In genomic region chr10:89915970-89916369, GRCh38 we compare ENCODE assay signal across 26 cellular contexts.
"Had no signal": no experiment of that assay in that cellular context is flagged by ENCODE, and none has a peak within 500 bp of the region (broad histone marks: within the 10 kb centered on the region; RNA-seq: fewer than 3 reads in every experiment).

No MANE protein-coding gene starts in this region.

- H3K27ac ChIP-seq: left lung, lower lobe of right lung, neural progenitor cell, neutrophil, ovary, right atrium auricular region, skin epidermis, stomach, testis, tibial artery, upper lobe of right lung had no signal

- DNase-seq: hippocampal formation; kidney; left colon; left lung; lower lobe of right lung; mesendoderm; naive B cell; natural killer cell; nephron progenitor cell; occipital lobe; ovary; stimulated activated CD4-positive, alpha-beta T cell treated with anti-CD3 and anti-CD28 coated beads, Interleukin-12 subunit alpha, Interleukin-12 subunit beta, amount 100 ng/mL, for 4 hours; stimulated activated CD4-positive, alpha-beta T cell treated with anti-CD3 and anti-CD28 coated beads, Interleukin-15, amount 100 ng/mL, for 24 hours; stimulated activated CD4-positive, alpha-beta T cell treated with anti-CD3 and anti-CD28 coated beads, Interleukin-2, amount 100 ng/mL, for 24 hours; stimulated activated CD4-positive, alpha-beta T cell treated with anti-CD3 and anti-CD28 coated beads, Interleukin-4, amount 100 ng/mL, for 1 hour; stimulated activated naive B cell treated with anti-CD40 and anti-IgM and Interleukin-4, amounts not matched to agents 10 μg/mL and 1 μg/mL and 100 μg/mL, for 72 hours; stimulated activated naive CD8-positive, alpha-beta T cell treated with anti-CD3 and anti-CD28 coated beads, Interleukin-15, Interleukin-2, amounts not matched to agents 100 U/mL and 50 U/mL, for 24 hours; stomach; testis; tibial artery; upper lobe of right lung had no signal

- H3K4me2 ChIP-seq: neural progenitor cell had no signal

- H3K9me3 ChIP-seq: left lung, lower lobe of right lung, neutrophil, ovary, right atrium auricular region, stomach, testis, tibial artery, upper lobe of right lung had no signal

- H3K9ac ChIP-seq: neural progenitor cell had no signal

- H3K27me3 ChIP-seq: left lung, neural progenitor cell, neutrophil, ovary, right atrium auricular region, testis, tibial artery, upper lobe of right lung had no signal

- H2AFZ ChIP-seq: neural progenitor cell had no signal

- ATAC-seq: left colon; left lung; lower lobe of right lung; natural killer cell; sciatic nerve; stimulated activated naive B cell treated with anti-CD40 and anti-IgM and Interleukin-4, amounts not matched to agents 10 μg/mL and 1 μg/mL and 100 μg/mL, for 72 hours; stimulated activated naive CD8-positive, alpha-beta T cell treated with anti-CD3 and anti-CD28 coated beads, Interleukin-15, Interleukin-2, amounts not matched to agents 100 U/mL and 50 U/mL, for 24 hours; upper lobe of right lung had no signal

- H3K4me3 ChIP-seq: left lung, lower lobe of right lung, neural progenitor cell, ovary, right atrium auricular region, skin epidermis, stomach, testis, tibial artery, upper lobe of right lung had no signal

- H3K36me3 ChIP-seq: left lung, lower lobe of right lung, neural progenitor cell, neutrophil, ovary, right atrium auricular region, stomach, tibial artery, upper lobe of right lung had no signal

- H3K4me1 ChIP-seq: left lung, lower lobe of right lung, neural progenitor cell, right atrium auricular region, stomach, testis, tibial artery, upper lobe of right lung had no signal
